Comparison of ENCODE assay signal across 9 cellular contexts in the genomic region with DNA sequence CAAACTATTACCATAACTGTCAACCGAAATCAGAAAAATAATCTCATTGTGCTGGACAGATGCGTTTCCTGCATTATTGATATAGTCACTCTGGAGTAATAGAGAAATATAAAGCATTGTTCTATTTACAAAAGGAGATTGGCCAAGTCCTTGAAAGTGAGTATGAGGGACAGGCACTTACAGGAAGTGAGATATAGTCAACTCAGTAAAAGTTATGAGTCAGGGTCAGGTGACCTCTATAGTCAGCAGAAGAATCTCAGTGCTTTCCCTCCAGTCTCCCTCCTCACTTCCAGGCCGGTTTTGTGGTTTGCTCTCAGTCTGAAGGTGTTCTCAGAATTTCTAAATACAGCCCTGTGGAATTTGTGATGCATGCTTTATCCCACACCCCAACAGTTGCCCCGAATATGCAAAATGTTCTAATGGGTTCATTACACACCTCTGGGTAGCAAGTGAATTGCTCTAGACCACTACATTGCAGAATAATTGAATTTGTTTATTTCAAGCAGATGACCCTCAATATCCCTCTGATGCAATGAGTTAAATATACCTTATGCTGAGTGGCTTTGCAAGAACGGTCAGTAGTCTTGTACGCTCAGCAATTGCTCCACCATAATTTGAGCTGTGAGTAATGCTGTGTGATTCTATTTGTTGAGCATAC.
DNase-seq lines count a peak whose midpoint lies in the region; ATAC-seq, FAIRE-seq and TF ChIP-seq lines count a peak whose summit lies in the region.
"Had no signal": no experiment of that assay in that cellular context is flagged by ENCODE, and none has a peak within 500 bp of the region (broad histone marks: within the 10 kb centered on the region; RNA-seq: fewer than 3 reads in every experiment).

No MANE protein-coding gene starts in this region.

- H3K4me1 ChIP-seq in K562 (replicated peaks in 1 of 2; ENCODE audit: control insufficient read depth in 2 of 2, insufficient read depth in 2 of 2, low read length in 2 of 2) = no peaks in the 10 kb centered on the region
- H3K4me1 ChIP-seq in body of pancreas = no peaks in the 10 kb centered on the region

- H3K27ac ChIP-seq in K562 (ENCODE audit: extremely low read depth, low read depth, low read length) (no peak overlapping the region), body of pancreas (no peak overlapping the region)
- H3K27ac ChIP-seq: cardiac muscle cell had no signal

- POLR2A ChIA-PET in K562 (lab: Yijun Ruan, JAX) = interaction anchor here (1.4 kb wide), 1 partner anchor 14 kb away, joined by 4 read pairs; no protein-coding TSS in a partner anchor
- POLR2A ChIA-PET in activated CD4-positive, alpha-beta T cell treated with anti-CD3 and anti-CD28 coated beads, Interleukin-2, amount 10 ng/mL, durations not matched to agents 7 days and 5 days (lab: Charles Lee) = no interaction called here

- no peaks in the 10 kb centered on the region for H3K27me3 Mint-ChIP-seq in activated CD4-positive, alpha-beta T cell treated with anti-CD3 and anti-CD28 coated beads, Interleukin-2, amount 10 ng/mL, durations not matched to agents 7 days and 5 days

- H3K4me3 ChIP-seq in K562 = no peak overlapping the region
- no peak overlapping the region for H3K4me3 ChIP-seq in body of pancreas
- H3K4me3 ChIP-seq: cardiac muscle cell had no signal

- H4K20me1 ChIP-seq in K562 (replicated peaks; ENCODE audit: control insufficient read depth, insufficient read depth, low read length) = no peaks in the 10 kb centered on the region

- intact Hi-C loops in K562 (cut with micrococcal nuclease) = no loop called here
- intact Hi-C loops in body of pancreas (cut with DNase I) = no loop called here

- BruUV-seq in K562 (replicated peaks; lab: Mats Ljungman, UMichigan) = no TSS peak

- no peaks in the 10 kb centered on the region for H3K9me3 ChIP-seq in K562 (replicated peaks; ENCODE audit: control insufficient read depth, insufficient read depth, low read depth, low read length)
- no peaks in the 10 kb centered on the region for H3K9me3 ChIP-seq in body of pancreas

- CTCF ChIA-PET in K562 (lab: Yijun Ruan, JAX; ENCODE audit: low intra/inter-chr PET ratio) = no interaction called here
- CTCF ChIA-PET in activated CD4-positive, alpha-beta T cell treated with anti-CD3 and anti-CD28 coated beads, Interleukin-2, amount 10 ng/mL, durations not matched to agents 7 days and 5 days (lab: Charles Lee) = no interaction called here

- TF ChIP-seq POLR2A in K562 (conservative IDR thresholded peaks at IDR 0.05) = no peak
- TF ChIP-seq POLR2A in body of pancreas (IDR thresholded peaks at IDR 0.05) = no peak

- 49% methylated on average over 6 of the region's 6 CpGs for WGBS in K562 (ENCODE audit: insufficient coverage, low coverage, missing lambda C conversion rate)
- 58 to 59% methylated on average over 6 of the region's 6 CpGs for WGBS in body of pancreas, 2 donors

- H3K27me3 ChIP-seq in K562 (ENCODE audit: control insufficient read depth in 2 of 2, insufficient read depth in 2 of 2, low read length in 2 of 2) (no peaks in the 10 kb centered on the region), body of pancreas (no peaks in the 10 kb centered on the region)
- H3K27me3 ChIP-seq: cardiac muscle cell had no signal

- peak; percentile 23 for FAIRE-seq in K562 (lab: Jason Lieb, UNC)

- ATAC-seq in GM21360 (IDR thresholded peaks at IDR 0.05; ENCODE audit: unreplicated experiment) = peak; percentile 96
- peak; percentile 66 for ATAC-seq in HG03378 (IDR thresholded peaks at IDR 0.05; ENCODE audit: unreplicated experiment)
- ATAC-seq in K562 = peak; percentile 84
- no peak for ATAC-seq in body of pancreas

- no peaks in the 10 kb centered on the region for H3K79me2 ChIP-seq in K562 (ENCODE audit: control insufficient read depth, insufficient read depth, low read length)

- in situ Hi-C loops in K562 (cut with MboI) = no loop called here

- H3K4me2 ChIP-seq in K562 (ENCODE audit: insufficient read depth, low read length) = no peak overlapping the region

- DNase-seq in K562 (ENCODE audit: extremely low read depth in 1 of 4, low spot score in 3 of 4) (peak in 2 of 4 experiments; percentile 9 to 43), pulmonary artery endothelial cell (ENCODE audit: low read depth, low spot score) (peak; percentile 81), body of pancreas (no peak)
- no peak for DNase-seq in stimulated activated naive CD4-positive, alpha-beta T cell treated with Interleukin-2 at 50 U/mL for 16 hours (lab: John Stamatoyannopoulos, UW)
- no peak for DNase-seq in activated CD4-positive, alpha-beta T cell treated with anti-CD3 and anti-CD28 coated beads, Interleukin-2, amount 10 ng/mL, durations not matched to agents 7 days and 5 days
- DNase-seq: NCI-H1048 had no signal

- TF ChIP-seq EP300 in K562 (IDR thresholded peaks at IDR 0.05; ENCODE audit: low read length) = no peak

- H3K4me3 Mint-ChIP-seq in activated CD4-positive, alpha-beta T cell treated with anti-CD3 and anti-CD28 coated beads, Interleukin-2, amount 10 ng/mL, durations not matched to agents 7 days and 5 days = no peak overlapping the region

- no peaks in the 10 kb centered on the region for H3K36me3 Mint-ChIP-seq in activated CD4-positive, alpha-beta T cell treated with anti-CD3 and anti-CD28 coated beads, Interleukin-2, amount 10 ng/mL, durations not matched to agents 7 days and 5 days (ENCODE audit: low read depth)

- no peak for TF ChIP-seq RAD21 in K562 (CRISPR knock-in tag; conservative IDR thresholded peaks at IDR 0.05 in 1 of 2, IDR thresholded peaks at IDR 0.05 in 1 of 2)

- H3K9me3 Mint-ChIP-seq in activated CD4-positive, alpha-beta T cell treated with anti-CD3 and anti-CD28 coated beads, Interleukin-2, amount 10 ng/mL, durations not matched to agents 7 days and 5 days = no peaks in the 10 kb centered on the region

- TF ChIP-seq CTCF in K562 (IDR thresholded peaks at IDR 0.05 in 2 of 3, conservative IDR thresholded peaks at IDR 0.05 in 1 of 3; ENCODE audit: insufficient read depth in 2 of 3, low read depth in 1 of 3, low read length in 3 of 3) = no peak
- TF ChIP-seq CTCF in body of pancreas (IDR thresholded peaks at IDR 0.05) = no peak

- H3K9me1 ChIP-seq in K562 (ENCODE audit: control insufficient read depth, insufficient read depth, low read length) = no peaks in the 10 kb centered on the region

- H3K27ac Mint-ChIP-seq in activated CD4-positive, alpha-beta T cell treated with anti-CD3 and anti-CD28 coated beads, Interleukin-2, amount 10 ng/mL, durations not matched to agents 7 days and 5 days = no peak overlapping the region

- H3K4me1 Mint-ChIP-seq in activated CD4-positive, alpha-beta T cell treated with anti-CD3 and anti-CD28 coated beads, Interleukin-2, amount 10 ng/mL, durations not matched to agents 7 days and 5 days = no peaks in the 10 kb centered on the region

- H3K36me3 ChIP-seq in K562 (ENCODE audit: control insufficient read depth, insufficient read depth, low read length) (no peaks in the 10 kb centered on the region), body of pancreas (replicated peaks in 1 of 2; ENCODE audit: insufficient read depth in 1 of 2, low read depth in 2 of 2) (no peaks in the 10 kb centered on the region)
- H3K36me3 ChIP-seq: cardiac muscle cell had no signal

- no peak overlapping the region for H3K9ac ChIP-seq in K562 (ENCODE audit: insufficient read depth in 1 of 2, low read depth in 2 of 2, low read length in 2 of 2)

- no peak overlapping the region for H2AFZ ChIP-seq in K562 (ENCODE audit: low read depth, low read length)

TF ChIP-seq in K562, 482 proteins besides CTCF, POLR2A, EP300 and RAD21 (continues in another document):
- no peak for TF ChIP-seq SPI1 (IDR thresholded peaks at IDR 0.05; ENCODE audit: borderline replicate concordance, low read depth, low read length)
- TF ChIP-seq, protein P1, sequence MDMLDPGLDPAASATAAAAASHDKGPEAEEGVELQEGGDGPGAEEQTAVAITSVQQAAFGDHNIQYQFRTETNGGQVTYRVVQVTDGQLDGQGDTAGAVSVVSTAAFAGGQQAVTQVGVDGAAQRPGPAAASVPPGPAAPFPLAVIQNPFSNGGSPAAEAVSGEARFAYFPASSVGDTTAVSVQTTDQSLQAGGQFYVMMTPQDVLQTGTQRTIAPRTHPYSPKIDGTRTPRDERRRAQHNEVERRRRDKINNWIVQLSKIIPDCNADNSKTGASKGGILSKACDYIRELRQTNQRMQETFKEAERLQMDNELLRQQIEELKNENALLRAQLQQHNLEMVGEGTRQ (CRISPR knock-in tag; IDR thresholded peaks at IDR 0.05) = peak; percentile 64
- TF ChIP-seq JUND (IDR thresholded peaks at IDR 0.05; ENCODE audit: borderline replicate concordance, low read depth, low read length) = peak; percentile 82
- peak; percentile 86; the same call in 2 of the 3 replicates for TF ChIP-seq JUND (tag; IDR thresholded peaks at IDR 0.05; ENCODE audit: borderline replicate concordance, low read depth, low read length)
- TF ChIP-seq, protein P2, sequence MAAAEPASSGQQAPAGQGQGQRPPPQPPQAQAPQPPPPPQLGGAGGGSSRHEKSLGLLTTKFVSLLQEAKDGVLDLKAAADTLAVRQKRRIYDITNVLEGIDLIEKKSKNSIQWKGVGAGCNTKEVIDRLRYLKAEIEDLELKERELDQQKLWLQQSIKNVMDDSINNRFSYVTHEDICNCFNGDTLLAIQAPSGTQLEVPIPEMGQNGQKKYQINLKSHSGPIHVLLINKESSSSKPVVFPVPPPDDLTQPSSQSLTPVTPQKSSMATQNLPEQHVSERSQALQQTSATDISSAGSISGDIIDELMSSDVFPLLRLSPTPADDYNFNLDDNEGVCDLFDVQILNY (CRISPR knock-in tag; IDR thresholded peaks at IDR 0.05) = no peak
- no peak for TF ChIP-seq MBD2 (IDR thresholded peaks at IDR 0.05; ENCODE audit: borderline replicate concordance, low read depth)
- TF ChIP-seq C11orf30 (IDR thresholded peaks at IDR 0.05; ENCODE audit: low read depth) = peak; percentile 41; the same call in 1 of the 2 replicates
- TF ChIP-seq HDAC1 (IDR thresholded peaks at IDR 0.05) = no peak
- no peak for TF ChIP-seq DNMT1 (IDR thresholded peaks at IDR 0.05)
- TF ChIP-seq ZNF41 (CRISPR knock-in tag; conservative IDR thresholded peaks at IDR 0.05) = no peak
- TF ChIP-seq L3MBTL2 (IDR thresholded peaks at IDR 0.05) = no peak
- TF ChIP-seq RAD51 (IDR thresholded peaks at IDR 0.05; ENCODE audit: borderline replicate concordance, low read depth) = peak; percentile 66
- 0 out of 2 replicates have a peak, but pooled peaks have one; percentile 17 for TF ChIP-seq MAFK (IDR thresholded peaks at IDR 0.05; ENCODE audit: low read length)
- peak; percentile 48; the same call in 1 of the 2 replicates for TF ChIP-seq BHLHE40 (IDR thresholded peaks at IDR 0.05; ENCODE audit: low read length)
- TF ChIP-seq JUN (IDR thresholded peaks at IDR 0.05; ENCODE audit: borderline replicate concordance, low read depth, low read length) = 0 out of 2 replicates have a peak, but pooled peaks have one; percentile 56
- no peak for TF ChIP-seq JUN (CRISPR knock-in tag; IDR thresholded peaks at IDR 0.05; ENCODE audit: borderline replicate concordance)
- TF ChIP-seq CXXC5 (CRISPR knock-in tag; IDR thresholded peaks at IDR 0.05) = no peak
